10 cellular contexts compared by ENCODE assay signal in genomic region chr9:78272307-78272706, GRCh38.
"Had no signal": no experiment of that assay in that cellular context is flagged by ENCODE, and none has a peak within 500 bp of the region (broad histone marks: within the 10 kb centered on the region; RNA-seq: fewer than 3 reads in every experiment).

No MANE protein-coding gene starts in this region.

- H3K4me2 ChIP-seq: GM23338 had no signal

- H3K27ac ChIP-seq: GM23248 had no signal

- ATAC-seq: GM23338, HCT116 had no signal

- H3K9me3 ChIP-seq: HAP-1 had no signal

- H3K9ac ChIP-seq: GM23248 had no signal

- H3K4me3 ChIP-seq: GM23248, GM23338, HAP-1 had no signal

- H3K27ac Mint-ChIP-seq: GM23338, H9, HFFc6 had no signal

- H2AFZ ChIP-seq: GM23248, GM23338 had no signal

- H3K9me3 Mint-ChIP-seq: GM23338, H9, HFFc6 had no signal

- FAIRE-seq: H1 had no signal

- H3K4me3 Mint-ChIP-seq: GM23338, H9, HFFc6 had no signal

- DNase-seq: GM23248, GOT3, H7, H9, HCEC 1CT, HFFc6 had no signal

- H3K4me1 ChIP-seq: HAP-1 had no signal
